Comparison of ENCODE assay signal across 8 cellular contexts in the genomic region with DNA sequence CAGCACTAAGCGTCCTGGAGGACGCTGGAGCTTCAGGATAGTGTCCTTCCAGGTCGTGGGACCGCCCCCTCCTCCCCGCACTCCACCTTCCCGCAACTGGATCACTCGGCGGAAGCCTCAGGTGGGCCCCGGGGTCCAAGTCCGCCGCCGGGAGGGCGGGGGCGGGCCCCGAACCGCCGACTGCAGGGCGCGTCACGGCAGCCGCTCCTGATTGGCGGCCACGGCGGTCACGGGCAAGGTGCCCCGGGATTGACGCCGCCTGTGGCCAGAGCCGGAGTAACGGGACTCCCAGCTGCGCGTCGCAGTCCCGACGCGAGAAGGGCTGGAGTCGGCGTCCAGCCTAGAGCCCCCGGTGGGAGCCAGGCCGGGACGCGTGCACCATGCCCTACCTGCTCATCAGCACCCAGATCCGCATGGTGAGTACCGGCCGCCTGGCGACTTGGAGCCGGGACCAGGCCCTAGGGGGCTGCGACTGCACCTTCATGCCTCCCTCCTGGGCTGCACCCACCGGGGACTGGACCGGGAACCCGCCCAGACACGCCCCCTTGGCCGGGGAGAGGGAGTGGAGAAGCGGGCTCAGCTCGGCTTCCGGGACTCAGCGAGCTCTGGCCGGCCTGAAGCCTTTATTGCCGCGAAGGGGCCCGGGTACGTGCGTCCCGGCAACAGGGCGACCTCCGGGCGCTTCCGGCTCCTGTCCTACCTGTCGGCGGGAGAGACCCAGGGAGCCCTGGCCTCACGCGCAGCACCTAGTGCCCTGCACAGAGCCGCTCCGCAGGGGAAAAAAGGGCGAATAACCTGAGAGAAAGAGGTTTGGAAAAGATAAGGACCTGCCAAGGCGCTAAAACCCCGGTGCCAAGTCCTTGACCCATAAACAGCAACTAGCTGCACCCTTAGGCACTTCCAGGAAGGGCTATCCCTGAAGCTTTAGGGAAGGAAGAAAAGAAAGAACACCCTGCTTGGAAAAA. TPM values are rescaled to one million over a fixed set of nuclear protein-coding genes. Genes with fewer than 3 reads are reported as not detected.
DNase-seq lines count a peak whose midpoint lies in the region; ATAC-seq and TF ChIP-seq lines count a peak whose summit lies in the region.

A gene (plus strand): TSS at position 268 of the 965 bp plus-strand sequence. CDS start 113 bp downstream, at position 381.

- peaks cover 42% of the 10 kb centered on the region for H3K4me1 Mint-ChIP-seq in activated CD8-positive, alpha-beta T cell treated with anti-CD3 and anti-CD28 coated beads for 36 hours (ENCODE audit: low read depth)

- ATAC-seq in GM21825 (IDR thresholded peaks at IDR 0.05; ENCODE audit: unreplicated experiment) (peak; percentile 43), HG03039 (IDR thresholded peaks at IDR 0.05; ENCODE audit: unreplicated experiment) (no peak)
- ATAC-seq in activated CD8-positive, alpha-beta T cell treated with anti-CD3 and anti-CD28 coated beads for 36 hours: peak; percentile 54

- peak within 1 kb of the TSS; percentile 62 for H3K4me3 ChIP-seq in endocrine pancreas (ENCODE audit: control insufficient read depth, insufficient read depth, low read length)
- H3K4me3 ChIP-seq in mesodermal cell (ENCODE audit: extremely low read depth, insufficient read depth, low read length, poor library complexity, severe bottlenecking): peak within 1 kb of the TSS; percentile 55

- no peaks in the 10 kb centered on the region for H3K27me3 ChIP-seq in endocrine pancreas (ENCODE audit: control insufficient read depth, insufficient read depth, low read length)

- no peaks in the 10 kb centered on the region for H3K9me3 Mint-ChIP-seq in activated CD8-positive, alpha-beta T cell treated with anti-CD3 and anti-CD28 coated beads for 36 hours

- H3K4me3 Mint-ChIP-seq in activated CD8-positive, alpha-beta T cell treated with anti-CD3 and anti-CD28 coated beads for 36 hours: peak within 1 kb of the TSS; percentile 86

- peak; percentile 38 for DNase-seq in GF-D8 (lab: John Stamatoyannopoulos, UW)
- peak; percentile 67 to 73 for DNase-seq in NCI-H1930 (lab: John Stamatoyannopoulos, UW)
- DNase-seq in activated CD8-positive, alpha-beta T cell treated with anti-CD3 and anti-CD28 coated beads for 36 hours: peak; percentile 78
- peak; percentile 40 to 70 (median 61) for DNase-seq in stimulated activated naive CD4-positive, alpha-beta T cell (lab: John Stamatoyannopoulos, UW)

- no peaks in the 10 kb centered on the region for H3K27me3 Mint-ChIP-seq in activated CD8-positive, alpha-beta T cell treated with anti-CD3 and anti-CD28 coated beads for 36 hours

- H3K27ac ChIP-seq in mesodermal cell (ENCODE audit: low read depth, low read length, severe bottlenecking): peak within 1 kb of the TSS; percentile 57

- intact Hi-C loops in activated CD8-positive, alpha-beta T cell treated with anti-CD3 and anti-CD28 coated beads for 36 hours (cut with micrococcal nuclease): no loop called here

- peaks cover 2% of the 10 kb centered on the region for H3K36me3 Mint-ChIP-seq in activated CD8-positive, alpha-beta T cell treated with anti-CD3 and anti-CD28 coated beads for 36 hours (ENCODE audit: low read depth)

- no peaks in the 10 kb centered on the region for H3K4me1 ChIP-seq in endocrine pancreas (ENCODE audit: control insufficient read depth, insufficient read depth, low read length)
- H3K4me1 ChIP-seq in mesodermal cell (ENCODE audit: control insufficient read depth, insufficient read depth, low read length, poor library complexity, severe bottlenecking): peaks cover 34% of the 10 kb centered on the region

- TF ChIP-seq CTCF in activated CD8-positive, alpha-beta T cell treated with anti-CD3 and anti-CD28 coated beads for 36 hours (IDR thresholded peaks at IDR 0.05): peak; percentile 43

- CTCF ChIA-PET in activated CD8-positive, alpha-beta T cell treated with anti-CD3 and anti-CD28 coated beads for 36 hours (lab: Charles Lee): interaction anchor here (0.8 to 3.7 kb wide), 11 partner anchors 12 to 130 kb away, joined by 3 to 27 read pairs (median 4); a partner anchor contains a TSS

- peak within 1 kb of the TSS; percentile 65 for H3K9ac ChIP-seq in endocrine pancreas (ENCODE audit: control insufficient read depth, insufficient read depth, low read length)

- H3K27ac Mint-ChIP-seq in activated CD8-positive, alpha-beta T cell treated with anti-CD3 and anti-CD28 coated beads for 36 hours: peak within 1 kb of the TSS; percentile 92

- POLR2A ChIA-PET in activated CD8-positive, alpha-beta T cell treated with anti-CD3 and anti-CD28 coated beads for 36 hours (lab: Charles Lee): interaction anchor here (0.5 to 6.8 kb wide), 13 partner anchors 7 to 130 kb away, joined by 3 to 37 read pairs (median 5); a partner anchor contains a TSS

- WGBS in mesodermal cell (ENCODE audit: insufficient coverage in 2 of 2), 2 experiments: 2 to 3% methylated on average over 56 to 67 of the region's 77 CpGs

- H3K9me3 ChIP-seq in endocrine pancreas (ENCODE audit: control insufficient read depth, low read length) (no peaks in the 10 kb centered on the region), mesodermal cell (ENCODE audit: control insufficient read depth, low read length) (no peaks in the 10 kb centered on the region)

- peaks cover 2% of the 10 kb centered on the region for H3K36me3 ChIP-seq in endocrine pancreas (ENCODE audit: control insufficient read depth, insufficient read depth, low read length)
- H3K36me3 ChIP-seq in mesodermal cell (ENCODE audit: control insufficient read depth, insufficient read depth, low read length): peaks cover 5% of the 10 kb centered on the region

RNA-seq across cellular contexts. Expression of the gene that starts here (rescaled TPM):
- total RNA-seq in activated CD8-positive, alpha-beta T cell treated with anti-CD3 and anti-CD28 coated beads for 36 hours: 10 to 100 TPM; 44.8 to 46.6 TPM
- 23.3 TPM for polyA plus RNA-seq in mesodermal cell (2013, experiment 1 of 2)
- polyA plus RNA-seq in mesodermal cell (2013, experiment 2 of 2): 24.0 TPM
